In genomic region chr2:102147935-102148334, GRCh38 we compare ENCODE assay signal across 13 cellular contexts. TPM values are rescaled to one million over a fixed set of nuclear protein-coding genes. Genes with fewer than 3 reads are reported as not detected.
A peak's percentile ranks its signal among the peaks of the same experiment; 100 is the strongest.
DNase-seq lines count a peak whose midpoint lies in the region; ATAC-seq and TF ChIP-seq lines count a peak whose summit lies in the region.
"Had no signal": no experiment of that assay in that cellular context is flagged by ENCODE, and none has a peak within 500 bp of the region (broad histone marks: within the 10 kb centered on the region; RNA-seq: fewer than 3 reads in every experiment).

No MANE protein-coding gene starts in this region.

- DNase-seq in AG10803 (ENCODE audit: low read depth) (peak; percentile 21), astrocyte of the spinal cord (ENCODE audit: low read depth, low spot score) (peak; percentile 58), DMS 273 treated with DMSO at 0.1 percent for 48 hours (lab: John Stamatoyannopoulos, UW) (no peak), RKO (ENCODE audit: low spot score) (no peak), spleen (no peak)
- peak; percentile 56 for DNase-seq in T-helper 2 cell treated with Interferon-gamma antibody and Interleukin-4, amounts not matched to agents 5 μg/mL and 100 μg/mL, for 36 hours (ENCODE audit: low spot score)
- peak; percentile 49 to 54 for DNase-seq in stimulated activated CD4-positive, alpha-beta T cell treated with anti-CD3 and anti-CD28 coated beads, Interleukin-15, amount 100 ng/mL, for 48 hours (ENCODE audit: low read depth in 2 of 2)
- DNase-seq: CD8-positive, alpha-beta T cell; kidney glomerular epithelial cell; NCI-H1436 treated with DMSO at 0.1 percent for 48 hours; Peyer's patch; posterior cingulate gyrus had no signal

- ATAC-seq in GM21619 (IDR thresholded peaks at IDR 0.05; ENCODE audit: unreplicated experiment): no peak
- ATAC-seq: CD8-positive, alpha-beta T cell had no signal

- H3K9me3 ChIP-seq in spleen: peaks cover 2 to 72% (median 56%) of the 10 kb centered on the region in 8 donors

- H3K4me3 ChIP-seq in AG10803 (ENCODE audit: low read length) (no peak overlapping the region), astrocyte of the spinal cord (ENCODE audit: low read depth, low read length) (no peak overlapping the region), spleen (no peak overlapping the region)
- H3K4me3 ChIP-seq: Peyer's patch had no signal

- H3K36me3 ChIP-seq in spleen: peaks cover 0 to 57% (median 4%) of the 10 kb centered on the region in 6 donors

- peaks cover 0 to 23% (median 0%) of the 10 kb centered on the region in 7 donors for H3K27me3 ChIP-seq in spleen (replicated peaks in 1 of 7)
- H3K27me3 ChIP-seq: Peyer's patch had no signal

- H3K27me3 Mint-ChIP-seq in T-helper 2 cell treated with Interferon-gamma antibody and Interleukin-4, amounts not matched to agents 5 μg/mL and 100 μg/mL, for 36 hours (ENCODE audit: low read depth): peaks cover 11% of the 10 kb centered on the region

- H3K4me3 Mint-ChIP-seq in T-helper 2 cell treated with Interferon-gamma antibody and Interleukin-4, amounts not matched to agents 5 μg/mL and 100 μg/mL, for 36 hours: no peak overlapping the region
- H3K4me3 Mint-ChIP-seq: CD8-positive, alpha-beta T cell had no signal

- intact Hi-C loops in spleen (cut with DNase I; ENCODE audit: low total_unique reads): no loop called here

- H3K27ac ChIP-seq in spleen: no peak overlapping the region

- peaks cover 3% of the 10 kb centered on the region for H3K4me1 Mint-ChIP-seq in T-helper 2 cell treated with Interferon-gamma antibody and Interleukin-4, amounts not matched to agents 5 μg/mL and 100 μg/mL, for 36 hours (ENCODE audit: low read depth)

- peaks cover 0 to 37% (median 8%) of the 10 kb centered on the region in 6 donors for H3K4me1 ChIP-seq in spleen
- H3K4me1 ChIP-seq: Peyer's patch had no signal

- peaks cover 3% of the 10 kb centered on the region for H3K36me3 Mint-ChIP-seq in T-helper 2 cell treated with Interferon-gamma antibody and Interleukin-4, amounts not matched to agents 5 μg/mL and 100 μg/mL, for 36 hours (ENCODE audit: low read depth)
- H3K36me3 Mint-ChIP-seq: CD8-positive, alpha-beta T cell had no signal

- no peak for TF ChIP-seq POLR2A in spleen (IDR thresholded peaks at IDR 0.05)

- peaks cover 76% of the 10 kb centered on the region for H3K9me3 Mint-ChIP-seq in T-helper 2 cell treated with Interferon-gamma antibody and Interleukin-4, amounts not matched to agents 5 μg/mL and 100 μg/mL, for 36 hours

- TF ChIP-seq CTCF in AG10803 (conservative IDR thresholded peaks at IDR 0.05; ENCODE audit: low read length) (no peak), astrocyte of the spinal cord (IDR thresholded peaks at IDR 0.05; ENCODE audit: low read depth, low read length) (no peak), spleen (IDR thresholded peaks at IDR 0.05 in 8 of 11, conservative IDR thresholded peaks at IDR 0.05 in 3 of 11) (no peak)

- in situ Hi-C loops in astrocyte of the spinal cord (cut with HindIII; ENCODE audit: low sequenced_read_pairs): no loop called here

- 43 to 75% (median 49%) methylated on average over 3 of the region's 3 CpGs for WGBS in spleen, 5 donors

- H3K27ac Mint-ChIP-seq in T-helper 2 cell treated with Interferon-gamma antibody and Interleukin-4, amounts not matched to agents 5 μg/mL and 100 μg/mL, for 36 hours: no peak overlapping the region
- H3K27ac Mint-ChIP-seq: CD8-positive, alpha-beta T cell had no signal

RNA-seq across cellular contexts. Expression of gene IL1R1, which starts 5.4 kb away (rescaled TPM):
- total RNA-seq in spleen: 100 to 1,000 TPM in 1 of 7 donors, 10 to 100 TPM in 6; 66.9 to 163 (median 80.8) TPM
- polyA plus RNA-seq in spleen: 10 to 100 TPM in 2 of 3 donors, 1 to 10 TPM in 1; 7.6 to 17.0 (median 14.3) TPM

RNA-seq across cellular contexts. Expression of gene IL1RL2, which starts 38.9 kb away (rescaled TPM):
- total RNA-seq in spleen: under 1 TPM in 3 of 7 donors, not detected in 4; 0.13 to 0.49 (median 0.23) TPM
- polyA plus RNA-seq in spleen: under 1 TPM; 0.05 to 0.13 (median 0.06) TPM
- total RNA-seq: CD8-positive, alpha-beta T cell had no signal

Comparison
In these comparisons a context has a peak if more than half of its experiments do, and no peak if none do; other contexts are left out.
1. DNase-seq: peak in AG10803 (single experiment), T-helper 2 cell treated with Interferon-gamma antibody and Interleukin-4, amounts not matched to agents 5 μg/mL and 100 μg/mL, for 36 hours (single experiment), astrocyte of the spinal cord (single experiment) and stimulated activated CD4-positive, alpha-beta T cell treated with anti-CD3 and anti-CD28 coated beads, Interleukin-15, amount 100 ng/mL, for 48 hours (2 of 2); none in DMS 273 treated with DMSO at 0.1 percent for 48 hours (single experiment), RKO (single experiment) and spleen (single experiment).